Comparison of ENCODE assay signal across 19 cellular contexts in the genomic region with DNA sequence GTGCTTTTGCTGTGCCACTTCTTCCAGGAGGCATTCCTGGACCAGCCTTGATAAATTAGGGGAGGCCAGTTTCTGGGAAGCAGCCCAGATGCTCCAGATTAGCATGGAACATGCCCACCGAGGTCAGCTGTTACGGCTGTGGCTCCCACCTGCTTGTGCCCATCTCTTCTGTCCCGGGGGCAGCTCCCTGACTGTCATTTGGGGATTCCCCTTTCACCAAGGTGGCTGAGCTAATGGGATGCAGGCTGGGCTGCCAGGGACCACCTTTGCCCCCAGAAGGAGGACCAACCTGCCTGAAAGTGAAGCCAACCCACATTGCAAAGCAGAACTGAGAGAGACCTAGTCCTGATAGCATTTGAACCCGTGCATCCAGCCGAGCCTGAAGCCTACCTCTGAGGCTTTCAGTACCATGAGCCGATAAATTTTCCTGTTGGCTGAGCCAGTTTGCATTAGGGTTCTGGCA.
DNase-seq lines count a peak whose midpoint lies in the region; ATAC-seq, FAIRE-seq and TF ChIP-seq lines count a peak whose summit lies in the region.
"Had no signal": no experiment of that assay in that cellular context is flagged by ENCODE, and none has a peak within 500 bp of the region (broad histone marks: within the 10 kb centered on the region; RNA-seq: fewer than 3 reads in every experiment).

No MANE protein-coding gene starts in this region.

- in situ Hi-C loops in IMR-90 (cut with MboI; ENCODE audit: low sequenced_read_pairs): no loop called here
- in situ Hi-C loops in K562 (cut with MboI): no loop called here

- H2BK15ac ChIP-seq in IMR-90 (ENCODE audit: low read depth, low read length): no peak overlapping the region

- no peak overlapping the region for H3K4me2 ChIP-seq in IMR-90 (ENCODE audit: low read depth, low read length)
- no peak overlapping the region for H3K4me2 ChIP-seq in K562 (ENCODE audit: insufficient read depth, low read length)

- H4K91ac ChIP-seq in IMR-90 (ENCODE audit: insufficient read depth, low read depth, low read length): no peak overlapping the region

- H4K20me1 ChIP-seq in IMR-90 (ENCODE audit: insufficient read depth, low read length) (peaks cover 3% of the 10 kb centered on the region; the same call in 1 of the 2 replicates), K562 (replicated peaks; ENCODE audit: control insufficient read depth, insufficient read depth, low read length) (no peaks in the 10 kb centered on the region)

- H3K4me3 Mint-ChIP-seq in CD4-positive, CD25-positive, alpha-beta regulatory T cell: no peak overlapping the region
- H3K4me3 Mint-ChIP-seq in activated T-helper 1 cell treated with anti-CD3 and anti-CD28 coated beads, Interleukin-12 subunit alpha, Interleukin-12 subunit beta, Interleukin-2, Interleukin-4 antibody, amounts not matched to agents 30 ng/mL and 10 ng/mL and 1 ng/mL, durations not matched to agents 14 hours and 24 hours and 36 hours: no peak overlapping the region
- H3K4me3 Mint-ChIP-seq: activated CD4-positive, alpha-beta T cell treated with anti-CD3 and anti-CD28 coated beads, Interleukin-2, amount 10 ng/mL, durations not matched to agents 24 days and 14 days; T-helper 2 cell treated with Interferon-gamma antibody and Interleukin-4, amounts not matched to agents 5 μg/mL and 100 μg/mL, for 36 hours had no signal

- H3K4me3 ChIP-seq in CD4-positive, CD25-positive, alpha-beta regulatory T cell (ENCODE audit: low read depth, low read length): no peak overlapping the region
- H3K4me3 ChIP-seq in IMR-90 (ENCODE audit: insufficient read depth, low read depth, low read length) (no peak overlapping the region), K562 (no peak overlapping the region), psoas muscle (no peak overlapping the region), lower lobe of right lung (no peak overlapping the region)
- H3K4me3 ChIP-seq: left lung, smooth muscle cell, suprapubic skin had no signal

- H3K27ac ChIP-seq in CD4-positive, CD25-positive, alpha-beta regulatory T cell (ENCODE audit: insufficient read depth, low read length, poor library complexity, severe bottlenecking): no peak overlapping the region
- H3K27ac ChIP-seq in IMR-90 (ENCODE audit: insufficient read depth, low read length) (no peak overlapping the region), K562 (ENCODE audit: extremely low read depth, low read depth, low read length) (no peak overlapping the region), psoas muscle (no peak overlapping the region), lower lobe of right lung (no peak overlapping the region)
- H3K27ac ChIP-seq: left lung, suprapubic skin had no signal

- no peak for TF ChIP-seq CTCF in IMR-90 (conservative IDR thresholded peaks at IDR 0.05; ENCODE audit: low read depth, low read length)
- no peak for TF ChIP-seq CTCF in K562 (IDR thresholded peaks at IDR 0.05 in 2 of 3, conservative IDR thresholded peaks at IDR 0.05 in 1 of 3; ENCODE audit: insufficient read depth in 2 of 3, low read depth in 1 of 3, low read length in 3 of 3)
- no peak for TF ChIP-seq CTCF in psoas muscle (IDR thresholded peaks at IDR 0.05)
- TF ChIP-seq CTCF in lower lobe of right lung (IDR thresholded peaks at IDR 0.05): no peak

- no peaks in the 10 kb centered on the region for H3K9me3 Mint-ChIP-seq in CD4-positive, CD25-positive, alpha-beta regulatory T cell
- no peaks in the 10 kb centered on the region for H3K9me3 Mint-ChIP-seq in activated T-helper 1 cell treated with anti-CD3 and anti-CD28 coated beads, Interleukin-12 subunit alpha, Interleukin-12 subunit beta, Interleukin-2, Interleukin-4 antibody, amounts not matched to agents 30 ng/mL and 10 ng/mL and 1 ng/mL, durations not matched to agents 14 hours and 24 hours and 36 hours
- H3K9me3 Mint-ChIP-seq: activated CD4-positive, alpha-beta T cell treated with anti-CD3 and anti-CD28 coated beads, Interleukin-2, amount 10 ng/mL, durations not matched to agents 24 days and 14 days; naive B cell; T-helper 2 cell treated with Interferon-gamma antibody and Interleukin-4, amounts not matched to agents 5 μg/mL and 100 μg/mL, for 36 hours had no signal

- no peak overlapping the region for H2BK20ac ChIP-seq in IMR-90 (ENCODE audit: low read depth, low read length)

- H3K23ac ChIP-seq in IMR-90 (ENCODE audit: low read depth, low read length): 0 out of 2 replicates have a peak overlapping the region, but pooled peaks have one; percentile 33

- H3K9me1 ChIP-seq in IMR-90 (ENCODE audit: insufficient read depth, low read length) (peaks cover 15% of the 10 kb centered on the region; the same call in 1 of the 2 replicates), K562 (ENCODE audit: control insufficient read depth, insufficient read depth, low read length) (no peaks in the 10 kb centered on the region)

- BruUV-seq in IMR-90 (replicated peaks; lab: Mats Ljungman, UMichigan) (no TSS peak), K562 (replicated peaks; lab: Mats Ljungman, UMichigan) (no TSS peak)

- H2AFZ ChIP-seq in IMR-90 (replicated peaks; ENCODE audit: low read length, poor library complexity) (peak overlapping the region; percentile 51), K562 (ENCODE audit: low read depth, low read length) (no peak overlapping the region)

- H3K79me2 ChIP-seq in K562 (ENCODE audit: control insufficient read depth, insufficient read depth, low read length): no peaks in the 10 kb centered on the region

- ATAC-seq in CD4-positive, CD25-positive, alpha-beta regulatory T cell (ENCODE audit: low read depth in 2 of 2): no peak
- no peak for ATAC-seq in IMR-90 (ENCODE audit: low read depth)
- no peak for ATAC-seq in K562
- peak; percentile 6 to 11 (median 8) for ATAC-seq in psoas muscle
- ATAC-seq in lower lobe of right lung: no peak

- H2AK9ac ChIP-seq in IMR-90 (replicated peaks; ENCODE audit: low read depth, low read length, poor library complexity): peak overlapping the region; percentile 42

- H2AK5ac ChIP-seq in IMR-90 (ENCODE audit: low read depth, low read length): no peak overlapping the region; the same call in 1 of the 2 replicates

- CTCF ChIA-PET in IMR-90 (lab: Yijun Ruan, JAX): no interaction called here
- CTCF ChIA-PET in K562 (lab: Yijun Ruan, JAX; ENCODE audit: low intra/inter-chr PET ratio): no interaction called here

- no peak overlapping the region for H2BK5ac ChIP-seq in IMR-90 (ENCODE audit: low read depth, low read length, poor library complexity, severe bottlenecking)

- H3K36me3 ChIP-seq in CD4-positive, CD25-positive, alpha-beta regulatory T cell (ENCODE audit: control insufficient read depth, insufficient read depth, low read length): no peaks in the 10 kb centered on the region
- H3K36me3 ChIP-seq in IMR-90 (ENCODE audit: control insufficient read depth, insufficient read depth, low read length): peaks cover 12% of the 10 kb centered on the region
- peaks cover 60% of the 10 kb centered on the region for H3K36me3 ChIP-seq in K562 (ENCODE audit: control insufficient read depth, insufficient read depth, low read length)
- peaks cover 0 to under 1% of the 10 kb centered on the region in 2 donors for H3K36me3 ChIP-seq in psoas muscle (ENCODE audit: insufficient read depth in 1 of 2, low read depth in 1 of 2)
- no peaks in the 10 kb centered on the region for H3K36me3 ChIP-seq in lower lobe of right lung
- H3K36me3 ChIP-seq: suprapubic skin had no signal

- dilution Hi-C loops in IMR-90 (cut with HindIII; ENCODE audit: low sequenced_read_pairs, unreplicated experiment): no loop called here

- TF ChIP-seq POLR2A in IMR-90 (IDR thresholded peaks at IDR 0.05; ENCODE audit: low read depth, low read length): no peak
- peak; percentile 37 for TF ChIP-seq POLR2A in K562 (conservative IDR thresholded peaks at IDR 0.05)

- TF ChIP-seq EP300 in K562 (IDR thresholded peaks at IDR 0.05; ENCODE audit: low read length): no peak

- no peak overlapping the region for H4K8ac ChIP-seq in IMR-90 (ENCODE audit: low read depth in 2 of 2, low read length in 2 of 2)

- POLR2A ChIA-PET in IMR-90 (lab: Charles Lee; ENCODE audit: unreplicated experiment): interaction anchor here (0.6 kb wide), 1 partner anchor 68 kb away, joined by 3 read pairs; no protein-coding TSS in a partner anchor
- POLR2A ChIA-PET in K562 (lab: Yijun Ruan, JAX): interaction anchor here (0.6 to 1.6 kb wide), 3 partner anchors 9 to 72 kb away, joined by 3 to 5 read pairs (median 3); no protein-coding TSS in a partner anchor

- H3K14ac ChIP-seq in IMR-90 (replicated peaks; ENCODE audit: low read depth, low read length): peak overlapping the region; percentile 57

- no peaks in the 10 kb centered on the region for H3K36me3 Mint-ChIP-seq in CD4-positive, CD25-positive, alpha-beta regulatory T cell
- peaks cover 1% of the 10 kb centered on the region for H3K36me3 Mint-ChIP-seq in activated T-helper 1 cell treated with anti-CD3 and anti-CD28 coated beads, Interleukin-12 subunit alpha, Interleukin-12 subunit beta, Interleukin-2, Interleukin-4 antibody, amounts not matched to agents 30 ng/mL and 10 ng/mL and 1 ng/mL, durations not matched to agents 14 hours and 24 hours and 36 hours (ENCODE audit: low read depth)
- H3K36me3 Mint-ChIP-seq: naive B cell had no signal

- intact Hi-C loops in IMR-90 (cut with micrococcal nuclease) (no loop called here), K562 (cut with micrococcal nuclease) (loop anchor here (5.0 kb wide), 1 partner anchor 192 kb away; no protein-coding TSS in a partner anchor), psoas muscle (cut with DNase I) (no loop called here), lower lobe of right lung (cut with DNase I) (no loop called here)
- intact Hi-C loops in activated T-helper 1 cell treated with anti-CD3 and anti-CD28 coated beads, Interleukin-12 subunit alpha, Interleukin-12 subunit beta, Interleukin-2, Interleukin-4 antibody, amounts not matched to agents 30 ng/mL and 10 ng/mL and 1 ng/mL, durations not matched to agents 14 hours and 24 hours and 36 hours (cut with micrococcal nuclease): no loop called here

- H2BK120ac ChIP-seq in IMR-90 (ENCODE audit: low read depth, low read length): 0 out of 2 replicates have a peak overlapping the region, but pooled peaks have one; percentile 10

- H3K27ac Mint-ChIP-seq in CD4-positive, CD25-positive, alpha-beta regulatory T cell: peak overlapping the region in 2 of 3 donors; percentile 58 to 76
- no peak overlapping the region for H3K27ac Mint-ChIP-seq in activated T-helper 1 cell treated with anti-CD3 and anti-CD28 coated beads, Interleukin-12 subunit alpha, Interleukin-12 subunit beta, Interleukin-2, Interleukin-4 antibody, amounts not matched to agents 30 ng/mL and 10 ng/mL and 1 ng/mL, durations not matched to agents 14 hours and 24 hours and 36 hours
- H3K27ac Mint-ChIP-seq: activated CD4-positive, alpha-beta T cell treated with anti-CD3 and anti-CD28 coated beads, Interleukin-2, amount 10 ng/mL, durations not matched to agents 24 days and 14 days; T-helper 2 cell treated with Interferon-gamma antibody and Interleukin-4, amounts not matched to agents 5 μg/mL and 100 μg/mL, for 36 hours had no signal

- peaks cover 0 to 6% (median 0%) of the 10 kb centered on the region in 4 donors for H3K4me1 Mint-ChIP-seq in CD4-positive, CD25-positive, alpha-beta regulatory T cell
- no peaks in the 10 kb centered on the region for H3K4me1 Mint-ChIP-seq in activated T-helper 1 cell treated with anti-CD3 and anti-CD28 coated beads, Interleukin-12 subunit alpha, Interleukin-12 subunit beta, Interleukin-2, Interleukin-4 antibody, amounts not matched to agents 30 ng/mL and 10 ng/mL and 1 ng/mL, durations not matched to agents 14 hours and 24 hours and 36 hours (ENCODE audit: low read depth)
- H3K4me1 Mint-ChIP-seq: activated CD4-positive, alpha-beta T cell treated with anti-CD3 and anti-CD28 coated beads, Interleukin-2, amount 10 ng/mL, durations not matched to agents 24 days and 14 days had no signal

- 92% methylated on average over 2 of the region's 6 CpGs; no CpG with 5 or more reads in 1 of the 2 experiments for WGBS in IMR-90 (ENCODE audit: extremely low coverage in 2 of 2, insufficient read length in 1 of 2), 2 experiments
- 77% methylated on average over 6 of the region's 6 CpGs for WGBS in K562 (ENCODE audit: insufficient coverage, low coverage, missing lambda C conversion rate)
- 23 to 39% (median 26%) methylated on average over 6 of the region's 6 CpGs for WGBS in psoas muscle, 3 donors

- H4K5ac ChIP-seq in IMR-90 (ENCODE audit: low read depth, low read length): no peak overlapping the region

- H3K9me3 ChIP-seq in CD4-positive, CD25-positive, alpha-beta regulatory T cell (ENCODE audit: control insufficient read depth in 2 of 2, low read length in 2 of 2): no peaks in the 10 kb centered on the region
- H3K9me3 ChIP-seq in IMR-90 (ENCODE audit: control insufficient read depth, insufficient read depth, low read length) (no peaks in the 10 kb centered on the region), K562 (replicated peaks; ENCODE audit: control insufficient read depth, insufficient read depth, low read depth, low read length) (no peaks in the 10 kb centered on the region), psoas muscle (no peaks in the 10 kb centered on the region), lower lobe of right lung (no peaks in the 10 kb centered on the region)
- H3K9me3 ChIP-seq: left lung, suprapubic skin had no signal

- 0 out of 4 replicates have a peak, but pooled peaks cover 0 to 5% of the 10 kb centered on the region in 2 experiments for H3K79me1 ChIP-seq in IMR-90 (ENCODE audit: low read depth in 1 of 2, low read length in 2 of 2)

- 0 out of 2 replicates have a peak overlapping the region, but pooled peaks have one; percentile 16 for H3K4ac ChIP-seq in IMR-90 (ENCODE audit: low read depth, low read length)

- DNase-seq in CD4-positive, CD25-positive, alpha-beta regulatory T cell: no peak
- DNase-seq in IMR-90 (no peak), K562 (ENCODE audit: extremely low read depth in 1 of 4, low spot score in 3 of 4) (no peak), psoas muscle (no peak), lower lobe of right lung (no peak), SHP77 (lab: John Stamatoyannopoulos, UW) (no peak)
- no peak for DNase-seq in activated T-helper 1 cell treated with anti-CD3 and anti-CD28 coated beads, Interleukin-12 subunit alpha, Interleukin-12 subunit beta, Interleukin-2, Interleukin-4 antibody, amounts not matched to agents 30 ng/mL and 10 ng/mL and 1 ng/mL, durations not matched to agents 14 hours and 24 hours and 36 hours (ENCODE audit: low spot score)
- DNase-seq: activated CD4-positive, alpha-beta T cell treated with anti-CD3 and anti-CD28 coated beads, Interleukin-2, amount 10 ng/mL, durations not matched to agents 24 days and 14 days; central memory CD4-positive, alpha-beta T cell; dermis blood vessel endothelial cell; MV-4-11; naive B cell; NCI-H446; nucleus accumbens; stimulated activated CD4-positive, alpha-beta T cell treated with anti-CD3 and anti-CD28 coated beads, Interleukin-2, amount 100 ng/mL, for 48 hours had no signal

- TF ChIP-seq RAD21 in IMR-90 (IDR thresholded peaks at IDR 0.05; ENCODE audit: low read length) (no peak), K562 (CRISPR knock-in tag; conservative IDR thresholded peaks at IDR 0.05 in 1 of 2, IDR thresholded peaks at IDR 0.05 in 1 of 2) (no peak)

- H3K27me3 ChIP-seq in CD4-positive, CD25-positive, alpha-beta regulatory T cell (ENCODE audit: control insufficient read depth, insufficient read depth, low read length): no peaks in the 10 kb centered on the region
- H3K27me3 ChIP-seq in IMR-90 (ENCODE audit: control insufficient read depth, insufficient read depth, low read length) (no peaks in the 10 kb centered on the region), K562 (ENCODE audit: control insufficient read depth in 2 of 2, insufficient read depth in 2 of 2, low read length in 2 of 2) (no peaks in the 10 kb centered on the region), psoas muscle (ENCODE audit: insufficient read depth in 3 of 3, low read length in 2 of 3) (peaks cover 0 to 27% (median 0%) of the 10 kb centered on the region in 3 donors), lower lobe of right lung (ENCODE audit: low read depth) (no peaks in the 10 kb centered on the region)
- H3K27me3 ChIP-seq: left lung had no signal

- H3K9ac ChIP-seq in IMR-90 (ENCODE audit: low read depth, low read length): no peak overlapping the region
- H3K9ac ChIP-seq in K562 (ENCODE audit: insufficient read depth in 1 of 2, low read depth in 2 of 2, low read length in 2 of 2): no peak overlapping the region; a peak in 1 of 4 replicates

- H3K4me1 ChIP-seq in CD4-positive, CD25-positive, alpha-beta regulatory T cell (ENCODE audit: control insufficient read depth, insufficient read depth, low read length, poor library complexity, severe bottlenecking): no peaks in the 10 kb centered on the region
- peaks cover 10% of the 10 kb centered on the region; the same call in 1 of the 2 replicates for H3K4me1 ChIP-seq in IMR-90 (ENCODE audit: control insufficient read depth, insufficient read depth, low read length)
- peaks cover 0 to 13% of the 10 kb centered on the region in 2 experiments; a peak in 1 of 5 replicates for H3K4me1 ChIP-seq in K562 (replicated peaks in 1 of 2; ENCODE audit: control insufficient read depth in 2 of 2, insufficient read depth in 2 of 2, low read length in 2 of 2)
- peaks cover 10% of the 10 kb centered on the region for H3K4me1 ChIP-seq in psoas muscle
- H3K4me1 ChIP-seq in lower lobe of right lung: peaks cover 28% of the 10 kb centered on the region
- H3K4me1 ChIP-seq: suprapubic skin had no signal

- no peak overlapping the region for H3K18ac ChIP-seq in IMR-90 (ENCODE audit: low read depth, low read length)

- H3K56ac ChIP-seq in IMR-90 (ENCODE audit: extremely low read depth, insufficient read depth, low read length): no peak overlapping the region

- FAIRE-seq in K562 (lab: Jason Lieb, UNC): no peak

- H3K27me3 Mint-ChIP-seq in CD4-positive, CD25-positive, alpha-beta regulatory T cell: peaks cover 9% of the 10 kb centered on the region
- peaks cover 3% of the 10 kb centered on the region for H3K27me3 Mint-ChIP-seq in activated T-helper 1 cell treated with anti-CD3 and anti-CD28 coated beads, Interleukin-12 subunit alpha, Interleukin-12 subunit beta, Interleukin-2, Interleukin-4 antibody, amounts not matched to agents 30 ng/mL and 10 ng/mL and 1 ng/mL, durations not matched to agents 14 hours and 24 hours and 36 hours (ENCODE audit: insufficient read depth)
- H3K27me3 Mint-ChIP-seq: naive B cell had no signal

Comparison
In these comparisons a context has a peak if more than half of its experiments do, and no peak if none do; other contexts are left out.
1. ATAC-seq: peak in psoas muscle (4 of 4); none in CD4-positive, CD25-positive, alpha-beta regulatory T cell (0 of 2), IMR-90 (single experiment), K562 (single experiment) and lower lobe of right lung (0 of 2).